Comparison of ENCODE assay signal across 1 cellular context in the genomic region with DNA sequence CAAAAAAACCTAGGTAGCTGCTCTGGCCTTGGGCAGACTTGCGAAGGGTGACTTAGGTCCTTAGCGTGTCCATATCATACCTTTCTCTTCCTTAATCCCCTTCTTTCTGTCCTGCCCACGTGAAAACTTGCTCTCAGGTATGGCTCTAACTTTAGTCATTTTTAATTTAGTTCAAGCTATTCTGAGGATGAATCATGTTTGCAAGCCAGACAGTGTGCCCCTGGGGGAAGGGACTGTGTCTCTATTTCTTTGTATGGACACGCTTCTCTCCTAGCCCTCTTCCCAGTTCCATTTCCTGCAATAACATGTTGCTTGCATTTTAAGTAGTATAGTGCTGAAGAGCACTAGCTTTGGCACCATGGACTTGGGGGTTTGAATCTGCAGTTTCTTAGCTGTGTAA.
TF ChIP-seq lines count a peak whose summit lies in the region.

No MANE protein-coding gene starts in this region.

TF ChIP-seq in GM23338, 12 proteins besides CTCF, POLR2A, EP300 and RAD21 (continued from another document):
- TF ChIP-seq ZNF462 (CRISPR knock-in tag; IDR thresholded peaks at IDR 0.05) = no peak
- TF ChIP-seq ZNF114 (CRISPR knock-in tag; IDR thresholded peaks at IDR 0.05) = no peak
- TF ChIP-seq JUNB (IDR thresholded peaks at IDR 0.05; ENCODE audit: unreplicated experiment) = no peak
- TF ChIP-seq, protein P1, sequence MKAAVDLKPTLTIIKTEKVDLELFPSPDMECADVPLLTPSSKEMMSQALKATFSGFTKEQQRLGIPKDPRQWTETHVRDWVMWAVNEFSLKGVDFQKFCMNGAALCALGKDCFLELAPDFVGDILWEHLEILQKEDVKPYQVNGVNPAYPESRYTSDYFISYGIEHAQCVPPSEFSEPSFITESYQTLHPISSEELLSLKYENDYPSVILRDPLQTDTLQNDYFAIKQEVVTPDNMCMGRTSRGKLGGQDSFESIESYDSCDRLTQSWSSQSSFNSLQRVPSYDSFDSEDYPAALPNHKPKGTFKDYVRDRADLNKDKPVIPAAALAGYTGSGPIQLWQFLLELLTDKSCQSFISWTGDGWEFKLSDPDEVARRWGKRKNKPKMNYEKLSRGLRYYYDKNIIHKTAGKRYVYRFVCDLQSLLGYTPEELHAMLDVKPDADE (IDR thresholded peaks at IDR 0.05) = no peak
- TF ChIP-seq POLR2AphosphoS5 (IDR thresholded peaks at IDR 0.05; ENCODE audit: low read depth) = no peak
TF ChIP-seq in GM23338: peak in this region for 0.
